In the genomic region with DNA sequence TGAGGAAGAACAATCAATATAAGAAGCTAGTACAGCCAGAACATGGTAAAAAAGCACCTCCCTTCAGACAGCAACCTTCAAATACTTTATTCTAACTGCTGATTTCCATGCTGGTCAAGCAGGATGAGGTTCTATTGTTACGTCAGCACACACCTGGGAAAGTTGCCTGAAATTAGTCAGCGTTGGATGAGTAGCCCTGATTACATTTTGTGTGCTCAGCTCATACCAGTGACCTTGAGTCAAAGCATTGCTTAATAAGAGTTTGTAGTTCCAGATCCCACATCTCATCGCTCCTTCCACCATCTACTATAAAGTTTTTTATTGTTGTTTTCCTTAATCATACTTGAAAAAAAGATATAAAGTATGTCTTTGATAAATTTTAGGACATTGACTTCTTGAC, we compare ENCODE assay signal across 15 cellular contexts.
DNase-seq lines count a peak whose midpoint lies in the region; FAIRE-seq and TF ChIP-seq lines count a peak whose summit lies in the region.
"Had no signal": no experiment of that assay in that cellular context is flagged by ENCODE, and none has a peak within 500 bp of the region (broad histone marks: within the 10 kb centered on the region; RNA-seq: fewer than 3 reads in every experiment).

No MANE protein-coding gene starts in this region.

- no peak for FAIRE-seq in urothelium cell line (lab: Jason Lieb, UNC)

- H3K4me2 ChIP-seq in hepatocyte, result no peak overlapping the region

- no peaks in the 10 kb centered on the region for H3K9me3 ChIP-seq in hepatocyte (ENCODE audit: low read depth)
- no peaks in the 10 kb centered on the region for H3K9me3 ChIP-seq in tibial nerve
- H3K9me3 ChIP-seq: right lobe of liver, testis had no signal

- no peak for TF ChIP-seq POLR2A in tibial nerve (IDR thresholded peaks at IDR 0.05)

- H3K79me2 ChIP-seq in hepatocyte, result no peaks in the 10 kb centered on the region

- H3K4me1 ChIP-seq in hepatocyte (ENCODE audit: insufficient read depth) (no peaks in the 10 kb centered on the region), tibial nerve (no peaks in the 10 kb centered on the region)
- H3K4me1 ChIP-seq: right lobe of liver, testis had no signal

- in situ Hi-C loops in astrocyte of the cerebellum (cut with HindIII; ENCODE audit: low sequenced_read_pairs), result no loop called here

- 54% methylated on average over 3 of the region's 3 CpGs for WGBS in hepatocyte (ENCODE audit: low lambda C conversion rate, missing lambda C conversion rate)
- 80 to 84% methylated on average over 3 of the region's 3 CpGs for WGBS in tibial nerve, 2 donors

- TF ChIP-seq CTCF in astrocyte of the cerebellum (IDR thresholded peaks at IDR 0.05; ENCODE audit: low read depth, low read length, missing control alignments), result no peak
- no peak for TF ChIP-seq CTCF in hepatocyte (IDR thresholded peaks at IDR 0.05; ENCODE audit: poor library complexity)
- TF ChIP-seq CTCF in tibial nerve (IDR thresholded peaks at IDR 0.05), result no peak

- H3K4me3 ChIP-seq in astrocyte of the cerebellum (ENCODE audit: low read depth, low read length), result no peak overlapping the region
- H3K4me3 ChIP-seq in hepatocyte, result no peak overlapping the region
- H3K4me3 ChIP-seq in tibial nerve, result no peak overlapping the region
- H3K4me3 ChIP-seq: right lobe of liver, testis had no signal

- H3K36me3 ChIP-seq in hepatocyte (replicated peaks; ENCODE audit: insufficient read depth, low read depth) (no peaks in the 10 kb centered on the region), tibial nerve (no peaks in the 10 kb centered on the region)
- H3K36me3 ChIP-seq: right lobe of liver had no signal

- no peak for TF ChIP-seq EP300 in tibial nerve (IDR thresholded peaks at IDR 0.05)

- DNase-seq in DMS53 (lab: John Stamatoyannopoulos, UW), result peak; percentile 21
- DNase-seq in DMS53 treated with DMSO at 0.1 percent for 48 hours (lab: John Stamatoyannopoulos, UW; ENCODE audit: unreplicated experiment), result no peak
- peak; percentile 91 for DNase-seq in astrocyte of the cerebellum (ENCODE audit: low read depth)
- peak; percentile 46 for DNase-seq in hepatocyte (ENCODE audit: low spot score)
- DNase-seq in urothelium cell line (ENCODE audit: low spot score), result peak; percentile 52
- DNase-seq in tibial nerve (ENCODE audit: low spot score in 2 of 2), result no peak
- no peak for DNase-seq in NCI-H2171 (lab: John Stamatoyannopoulos, UW)
- no peak for DNase-seq in NCI-H187 (lab: John Stamatoyannopoulos, UW)
- DNase-seq: immature natural killer cell, naive B cell, NCI-H345, right lobe of liver, RPMI8226, testis had no signal

- H3K9me2 ChIP-seq in hepatocyte (replicated peaks; ENCODE audit: insufficient read depth), result no peaks in the 10 kb centered on the region

- no peak overlapping the region for H2AFZ ChIP-seq in hepatocyte

- H4K20me1 ChIP-seq in hepatocyte (ENCODE audit: insufficient read depth, poor library complexity, severe bottlenecking), result no peaks in the 10 kb centered on the region

- H3K27me3 ChIP-seq in hepatocyte (no peaks in the 10 kb centered on the region), tibial nerve (no peaks in the 10 kb centered on the region)
- H3K27me3 ChIP-seq: right lobe of liver, testis had no signal

- no peak overlapping the region for H3K27ac ChIP-seq in hepatocyte
- H3K27ac ChIP-seq in tibial nerve, result no peak overlapping the region
- H3K27ac ChIP-seq: 22Rv1, right lobe of liver, testis had no signal

Comparison
In these comparisons a context has a peak if more than half of its experiments do, and no peak if none do; other contexts are left out.
1. DNase-seq: peak in DMS53 (single experiment), astrocyte of the cerebellum (single experiment), hepatocyte (single experiment) and urothelium cell line (single experiment); none in DMS53 treated with DMSO at 0.1 percent for 48 hours (single experiment), tibial nerve (0 of 2), NCI-H2171 (single experiment) and NCI-H187 (0 of 2).